In the genomic region with DNA sequence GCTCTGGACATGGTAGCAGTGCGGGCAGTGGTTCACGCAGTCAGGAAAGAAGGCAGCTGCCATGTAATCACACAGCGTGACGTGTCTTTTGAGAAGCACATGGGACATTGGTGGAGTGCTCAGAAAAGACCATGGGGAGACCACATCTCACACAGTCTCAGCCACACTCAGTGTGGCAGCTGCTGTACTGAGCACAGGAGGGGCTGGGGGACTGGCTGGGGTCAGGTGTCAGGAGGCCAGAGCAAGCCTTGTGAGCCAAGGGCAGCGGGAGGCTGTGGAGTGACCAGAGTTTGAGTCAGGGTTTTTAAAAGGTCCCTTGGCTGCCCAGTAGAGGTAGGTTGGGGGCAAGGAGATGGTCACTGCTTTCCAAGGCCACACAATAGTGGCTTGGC, we compare ENCODE assay signal across 28 cellular contexts. TPM values are rescaled to one million over a fixed set of nuclear protein-coding genes. Genes with fewer than 3 reads are reported as not detected.
DNase-seq lines count a peak whose midpoint lies in the region; ATAC-seq and TF ChIP-seq lines count a peak whose summit lies in the region.
"Had no signal": no experiment of that assay in that cellular context is flagged by ENCODE, and none has a peak within 500 bp of the region (broad histone marks: within the 10 kb centered on the region; RNA-seq: fewer than 3 reads in every experiment).

No MANE protein-coding gene starts in this region.

- peak overlapping the region; percentile 41 for H3K27ac Mint-ChIP-seq in activated naive CD8-positive, alpha-beta T cell
- H3K27ac Mint-ChIP-seq in activated naive CD8-positive, alpha-beta T cell treated with anti-CD3 and anti-CD28 coated beads, Interleukin-2, amount 50 U/mL, for 24 hours: no peak overlapping the region
- H3K27ac Mint-ChIP-seq in WTC11: 0 out of 2 replicates have a peak overlapping the region, but pooled peaks have one; percentile 49
- H3K27ac Mint-ChIP-seq: activated T-cell treated with anti-CD3 and anti-CD28 coated beads, Interleukin-2, amount 50 U/mL, for 72 hours; stimulated activated naive B cell treated with anti-CD40 and anti-IgM and Interleukin-4, amounts not matched to agents 10 μg/mL and 1 μg/mL and 100 μg/mL, for 72 hours had no signal

- intact Hi-C loops in upper lobe of right lung (cut with DNase I) (no loop called here), stomach (cut with DNase I; ENCODE audit: low total_unique reads) (no loop called here)

- H3K27me3 ChIP-seq in upper lobe of right lung (no peaks in the 10 kb centered on the region), stomach (no peaks in the 10 kb centered on the region)
- H3K27me3 ChIP-seq: adrenal gland, heart left ventricle, thyroid gland had no signal

- TF ChIP-seq CTCF in WTC11 (IDR thresholded peaks at IDR 0.05) (no peak), upper lobe of right lung (IDR thresholded peaks at IDR 0.05) (no peak), stomach (IDR thresholded peaks at IDR 0.05) (no peak)

- no peak for TF ChIP-seq POLR2A in stomach (IDR thresholded peaks at IDR 0.05)

- no peak overlapping the region for H3K27ac ChIP-seq in upper lobe of right lung
- H3K27ac ChIP-seq in stomach: no peak overlapping the region
- H3K27ac ChIP-seq: adrenal gland, GM23248, heart left ventricle, SK-N-MC, thyroid gland had no signal

- no peaks in the 10 kb centered on the region for H3K4me1 ChIP-seq in upper lobe of right lung
- H3K4me1 ChIP-seq in stomach: no peaks in the 10 kb centered on the region
- H3K4me1 ChIP-seq: adrenal gland, heart left ventricle, thyroid gland had no signal

- no peaks in the 10 kb centered on the region for H3K36me3 Mint-ChIP-seq in activated naive CD8-positive, alpha-beta T cell
- H3K36me3 Mint-ChIP-seq in activated naive CD8-positive, alpha-beta T cell treated with anti-CD3 and anti-CD28 coated beads, Interleukin-2, amount 50 U/mL, for 24 hours (ENCODE audit: low read depth): peaks cover 47% of the 10 kb centered on the region
- H3K36me3 Mint-ChIP-seq in WTC11: peaks cover 17% of the 10 kb centered on the region
- H3K36me3 Mint-ChIP-seq: brain had no signal

- no peaks in the 10 kb centered on the region for H3K27me3 Mint-ChIP-seq in activated naive CD8-positive, alpha-beta T cell
- no peaks in the 10 kb centered on the region for H3K27me3 Mint-ChIP-seq in activated naive CD8-positive, alpha-beta T cell treated with anti-CD3 and anti-CD28 coated beads, Interleukin-2, amount 50 U/mL, for 24 hours
- H3K27me3 Mint-ChIP-seq in WTC11 (ENCODE audit: low read depth): no peaks in the 10 kb centered on the region
- H3K27me3 Mint-ChIP-seq: stimulated activated naive B cell treated with anti-CD40 and anti-IgM and Interleukin-4, amounts not matched to agents 10 μg/mL and 1 μg/mL and 100 μg/mL, for 72 hours had no signal

- peaks cover 20% of the 10 kb centered on the region for H3K4me1 Mint-ChIP-seq in activated naive CD8-positive, alpha-beta T cell (ENCODE audit: low read depth)
- H3K4me1 Mint-ChIP-seq in activated naive CD8-positive, alpha-beta T cell treated with anti-CD3 and anti-CD28 coated beads, Interleukin-2, amount 50 U/mL, for 24 hours: peaks cover 8% of the 10 kb centered on the region
- H3K4me1 Mint-ChIP-seq in WTC11: peaks cover 5% of the 10 kb centered on the region; the same call in 1 of the 2 replicates
- H3K4me1 Mint-ChIP-seq: brain had no signal

- no peak overlapping the region for H3K4me3 Mint-ChIP-seq in activated naive CD8-positive, alpha-beta T cell
- no peak overlapping the region for H3K4me3 Mint-ChIP-seq in activated naive CD8-positive, alpha-beta T cell treated with anti-CD3 and anti-CD28 coated beads, Interleukin-2, amount 50 U/mL, for 24 hours
- H3K4me3 Mint-ChIP-seq in WTC11: no peak overlapping the region
- H3K4me3 Mint-ChIP-seq: activated T-cell treated with anti-CD3 and anti-CD28 coated beads, Interleukin-2, amount 50 U/mL, for 72 hours; brain; stimulated activated naive B cell treated with anti-CD40 and anti-IgM and Interleukin-4, amounts not matched to agents 10 μg/mL and 1 μg/mL and 100 μg/mL, for 72 hours had no signal

- H3K9me3 ChIP-seq in upper lobe of right lung: no peaks in the 10 kb centered on the region
- no peaks in the 10 kb centered on the region for H3K9me3 ChIP-seq in stomach
- H3K9me3 ChIP-seq: adrenal gland, heart left ventricle, thyroid gland had no signal

- ATAC-seq in activated naive CD8-positive, alpha-beta T cell treated with anti-CD3 and anti-CD28 coated beads, Interleukin-2, amount 50 U/mL, for 24 hours: no peak
- ATAC-seq in WTC11 (no peak), upper lobe of right lung (peak; percentile 7)
- ATAC-seq: right cardiac atrium; stimulated activated naive B cell treated with anti-CD40 and anti-IgM and Interleukin-4, amounts not matched to agents 10 μg/mL and 1 μg/mL and 100 μg/mL, for 72 hours had no signal

- no peak for DNase-seq in activated naive CD8-positive, alpha-beta T cell treated with anti-CD3 and anti-CD28 coated beads, Interleukin-2, amount 50 U/mL, for 24 hours
- DNase-seq in WTC11 (ENCODE audit: low spot score) (no peak), myocyte (ENCODE audit: low read depth) (peak; percentile 91), upper lobe of right lung (peak; percentile 46), NCI-H1436 (lab: John Stamatoyannopoulos, UW) (no peak), stomach (no peak)
- DNase-seq: activated T-cell treated with anti-CD3 and anti-CD28 coated beads, Interleukin-2, amount 50 U/mL, for 72 hours; adrenal gland; DMS 273 treated with DMSO at 0.1 percent for 48 hours; effector CD4-positive, alpha-beta T cell; erythroblast; GM23248; heart left ventricle; NCI-H1105 treated with DMSO at 0.1 percent for 48 hours; NCI-H2081 treated with DMSO at 0.1 percent for 48 hours; NCI-H446; NCI-H82; stimulated activated CD4-positive, alpha-beta T cell treated with anti-CD3 and anti-CD28 coated beads, Interleukin-4, amount 100 ng/mL, for 1 hour; stimulated activated naive B cell treated with anti-CD40 and anti-IgM and Interleukin-4, amounts not matched to agents 10 μg/mL and 1 μg/mL and 100 μg/mL, for 72 hours; thyroid gland had no signal

- no peaks in the 10 kb centered on the region for H3K36me3 ChIP-seq in upper lobe of right lung
- no peaks in the 10 kb centered on the region for H3K36me3 ChIP-seq in stomach
- H3K36me3 ChIP-seq: adrenal gland, heart left ventricle, thyroid gland had no signal

- no peak overlapping the region for H3K4me3 ChIP-seq in upper lobe of right lung
- no peak overlapping the region for H3K4me3 ChIP-seq in stomach
- H3K4me3 ChIP-seq: adrenal gland, GM23248, heart left ventricle, SK-N-MC, thyroid gland had no signal

- POLR2A ChIA-PET in WTC11 (lab: Charles Lee): no interaction called here

- no peaks in the 10 kb centered on the region for H3K9me3 Mint-ChIP-seq in activated naive CD8-positive, alpha-beta T cell (ENCODE audit: low read depth)
- H3K9me3 Mint-ChIP-seq in activated naive CD8-positive, alpha-beta T cell treated with anti-CD3 and anti-CD28 coated beads, Interleukin-2, amount 50 U/mL, for 24 hours: no peaks in the 10 kb centered on the region
- no peaks in the 10 kb centered on the region for H3K9me3 Mint-ChIP-seq in WTC11
- H3K9me3 Mint-ChIP-seq: activated T-cell treated with anti-CD3 and anti-CD28 coated beads, Interleukin-2, amount 50 U/mL, for 72 hours; brain; stimulated activated naive B cell treated with anti-CD40 and anti-IgM and Interleukin-4, amounts not matched to agents 10 μg/mL and 1 μg/mL and 100 μg/mL, for 72 hours had no signal

- CTCF ChIA-PET in WTC11 (lab: Charles Lee): interaction anchor here (0.6 kb wide), 1 partner anchor 216 kb away, joined by 5 read pairs; no protein-coding TSS in a partner anchor

- no peak for TF ChIP-seq EP300 in stomach (IDR thresholded peaks at IDR 0.05)

- 92 to 98% (median 96%) methylated on average over 4 to 5 of the region's 5 CpGs for WGBS in stomach, 5 donors

TF ChIP-seq in WTC11, 78 proteins besides CTCF, POLR2A, EP300 and RAD21:
- no peak for TF ChIP-seq ZNF219 (CRISPR knock-in tag; IDR thresholded peaks at IDR 0.05; ENCODE audit: borderline replicate concordance)
- TF ChIP-seq, protein P1, sequence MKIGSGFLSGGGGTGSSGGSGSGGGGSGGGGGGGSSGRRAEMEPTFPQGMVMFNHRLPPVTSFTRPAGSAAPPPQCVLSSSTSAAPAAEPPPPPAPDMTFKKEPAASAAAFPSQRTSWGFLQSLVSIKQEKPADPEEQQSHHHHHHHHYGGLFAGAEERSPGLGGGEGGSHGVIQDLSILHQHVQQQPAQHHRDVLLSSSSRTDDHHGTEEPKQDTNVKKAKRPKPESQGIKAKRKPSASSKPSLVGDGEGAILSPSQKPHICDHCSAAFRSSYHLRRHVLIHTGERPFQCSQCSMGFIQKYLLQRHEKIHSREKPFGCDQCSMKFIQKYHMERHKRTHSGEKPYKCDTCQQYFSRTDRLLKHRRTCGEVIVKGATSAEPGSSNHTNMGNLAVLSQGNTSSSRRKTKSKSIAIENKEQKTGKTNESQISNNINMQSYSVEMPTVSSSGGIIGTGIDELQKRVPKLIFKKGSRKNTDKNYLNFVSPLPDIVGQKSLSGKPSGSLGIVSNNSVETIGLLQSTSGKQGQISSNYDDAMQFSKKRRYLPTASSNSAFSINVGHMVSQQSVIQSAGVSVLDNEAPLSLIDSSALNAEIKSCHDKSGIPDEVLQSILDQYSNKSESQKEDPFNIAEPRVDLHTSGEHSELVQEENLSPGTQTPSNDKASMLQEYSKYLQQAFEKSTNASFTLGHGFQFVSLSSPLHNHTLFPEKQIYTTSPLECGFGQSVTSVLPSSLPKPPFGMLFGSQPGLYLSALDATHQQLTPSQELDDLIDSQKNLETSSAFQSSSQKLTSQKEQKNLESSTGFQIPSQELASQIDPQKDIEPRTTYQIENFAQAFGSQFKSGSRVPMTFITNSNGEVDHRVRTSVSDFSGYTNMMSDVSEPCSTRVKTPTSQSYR (CRISPR knock-in tag; IDR thresholded peaks at IDR 0.05): no peak

RNA-seq across cellular contexts. Expression of a gene that starts 18.5 kb away (rescaled TPM):
- 1.0 to 1.9 TPM (median 1.5 TPM) in 3 replicates for total RNA-seq in WTC11 (2021)
- 7.0 and 11.0 TPM in 2 replicates for total RNA-seq in myocyte
- 0.57 TPM for polyA plus RNA-seq in myocyte (2012)
- 274 TPM for total RNA-seq in upper lobe of right lung
- total RNA-seq in stomach: 10 to 100 TPM; 36.5 to 67.7 (median 58.8) TPM
- polyA plus RNA-seq in stomach: 10 to 100 TPM; 13.1 to 40.2 (median 24.0) TPM
- total RNA-seq: fibroblast of villous mesenchyme, GM23248, M059J, OCI-LY7, osteocyte had no signal
- polyA plus RNA-seq: GM23248 had no signal

RNA-seq across cellular contexts. Expression of a gene that starts 26.0 kb away (rescaled TPM):
- total RNA-seq in WTC11 (2021) (34.4 to 38.1 TPM (median 35.0 TPM) in 3 replicates), myocyte (1.1 and 4.5 TPM in 2 replicates), upper lobe of right lung (0.58 TPM), stomach (10 to 100 TPM in 1 of 5 donors, 1 to 10 TPM in 3, not detected in 1; 1.2 to 44.2 (median 4.9) TPM)
- 0.78 TPM for polyA plus RNA-seq in myocyte (2012)
- 1 to 10 TPM; 2.3 to 7.8 (median 5.4) TPM for polyA plus RNA-seq in stomach

RNA-seq across cellular contexts. Expression of a gene that starts 26.7 kb away (rescaled TPM):
- total RNA-seq in WTC11 (2021): 49.6 to 57.9 TPM (median 49.9 TPM) in 3 replicates
- 51.0 and 62.8 TPM in 2 replicates for total RNA-seq in myocyte
- 90.5 TPM for polyA plus RNA-seq in myocyte (2012)
- total RNA-seq in upper lobe of right lung: 43.1 TPM
- total RNA-seq in stomach: 10 to 100 TPM in 4 of 5 donors, 1 to 10 TPM in 1; 3.8 to 78.6 (median 36.4) TPM
- 10 to 100 TPM; 63.4 to 86.6 (median 64.9) TPM for polyA plus RNA-seq in stomach

RNA-seq across cellular contexts. Expression of a gene that starts 58.2 kb away (rescaled TPM):
- 26.5 to 34.4 TPM (median 32.8 TPM) in 3 replicates for total RNA-seq in WTC11 (2021)
- 47.4 and 55.7 TPM in 2 replicates for total RNA-seq in myocyte
- polyA plus RNA-seq in myocyte (2012): 35.4 TPM
- total RNA-seq in upper lobe of right lung: 35.6 TPM
- 100 to 1,000 TPM in 1 of 5 donors, 10 to 100 TPM in 4; 23.6 to 124 (median 46.3) TPM for total RNA-seq in stomach
- 10 to 100 TPM; 33.1 to 58.2 (median 36.6) TPM for polyA plus RNA-seq in stomach

Comparison
In these comparisons a context has a peak if more than half of its experiments do, and no peak if none do; other contexts are left out.
1. DNase-seq: peak in myocyte (single experiment) and upper lobe of right lung (single experiment); none in activated naive CD8-positive, alpha-beta T cell treated with anti-CD3 and anti-CD28 coated beads, Interleukin-2, amount 50 U/mL, for 24 hours (single experiment), WTC11 (single experiment), NCI-H1436 (single experiment) and stomach (single experiment).